In the genomic region with DNA sequence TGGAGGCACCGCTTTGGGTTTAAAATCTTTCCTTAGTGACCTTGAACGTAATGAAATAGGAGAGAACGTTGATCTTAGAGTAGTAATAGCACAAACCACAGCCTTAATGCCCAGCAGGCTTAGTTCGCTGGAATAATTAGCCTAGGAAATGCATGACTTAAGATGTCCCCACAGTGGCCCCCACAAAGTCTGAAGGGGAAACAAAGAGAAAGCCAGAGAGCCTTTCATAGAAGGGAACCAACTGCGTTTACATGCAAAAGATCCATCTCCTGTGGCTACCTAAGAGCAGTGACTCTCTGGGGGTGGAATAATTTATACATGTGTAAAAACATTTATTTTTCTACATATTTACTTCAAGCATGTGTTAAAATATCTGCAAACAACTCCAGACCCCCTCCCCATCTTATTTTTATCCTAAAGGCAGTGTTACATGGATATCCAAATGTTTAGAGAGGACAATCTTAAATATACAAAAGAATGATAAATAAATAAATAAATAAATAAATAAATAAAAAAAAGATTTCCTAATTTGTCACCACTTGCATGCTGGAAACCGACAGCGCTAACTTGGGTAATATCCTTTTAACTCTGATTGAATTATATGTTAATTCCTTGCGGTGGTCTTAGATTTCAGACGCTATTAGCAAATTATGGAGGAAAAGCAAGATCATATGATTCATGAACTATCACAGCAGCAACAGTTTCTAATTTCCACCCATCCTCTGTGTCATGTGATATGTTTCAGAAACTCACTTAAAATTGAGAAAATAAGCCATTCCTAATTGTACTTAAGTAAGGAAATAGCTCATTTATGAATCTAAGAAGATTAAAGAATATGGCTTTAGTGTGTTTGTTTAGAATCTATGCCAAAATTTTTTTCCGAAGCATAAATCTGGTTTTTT, we compare ENCODE assay signal across 1 cellular context.
TF ChIP-seq lines count a peak whose summit lies in the region.

No MANE protein-coding gene starts in this region.

TF ChIP-seq in GM23338, 12 proteins besides CTCF, POLR2A, EP300 and RAD21:
- no peak for TF ChIP-seq EZH2phosphoT487 (IDR thresholded peaks at IDR 0.05; ENCODE audit: unreplicated experiment)
- TF ChIP-seq NANOG (IDR thresholded peaks at IDR 0.05; ENCODE audit: borderline replicate concordance), result peak; percentile 79
